In genomic region chr9:30732060-30732459, GRCh38 we compare ENCODE assay signal across 11 cellular contexts.
DNase-seq lines count a peak whose midpoint lies in the region; TF ChIP-seq lines count a peak whose summit lies in the region.
"Had no signal": no experiment of that assay in that cellular context is flagged by ENCODE, and none has a peak within 500 bp of the region (broad histone marks: within the 10 kb centered on the region; RNA-seq: fewer than 3 reads in every experiment).

No MANE protein-coding gene starts in this region.

- intact Hi-C loops in Caco-2 (cut with micrococcal nuclease; ENCODE audit: unreplicated experiment), result no loop called here
- intact Hi-C loops in A673 (cut with micrococcal nuclease; ENCODE audit: unreplicated experiment), result no loop called here

- POLR2A ChIA-PET in Caco-2 (lab: Charles Lee), result no interaction called here
- POLR2A ChIA-PET in A673 (lab: Charles Lee; ENCODE audit: low non-redundant PET), result no interaction called here

- DNase-seq in Caco-2 (peak; percentile 28 to 42), UCSD-AML1 (lab: John Stamatoyannopoulos, UW; ENCODE audit: unreplicated experiment) (peak; percentile 4), iPS-NIHi7 (ENCODE audit: extremely low spot score) (peak; percentile 15), OCI-M1 (lab: John Stamatoyannopoulos, UW) (no peak), A673 (ENCODE audit: low spot score) (no peak), hepatic stellate cell (ENCODE audit: low spot score) (no peak)
- DNase-seq: DMS 273 treated with DMSO at 0.1 percent for 48 hours, SHP77 treated with DMSO at 0.1 percent for 48 hours, T-helper 2 cell had no signal

- H3K27ac ChIP-seq in A673 (ENCODE audit: low read depth, low read length, poor library complexity, severe bottlenecking), result no peak overlapping the region
- H3K27ac ChIP-seq: BLaER1 had no signal

- H3K36me3 Mint-ChIP-seq in Caco-2 (ENCODE audit: insufficient read depth, unreplicated experiment), result no peaks in the 10 kb centered on the region

- BruUV-seq in Caco-2 (replicated peaks; lab: Mats Ljungman, UMichigan), result no TSS peak
- no TSS peak for BruUV-seq in A673 (replicated peaks; lab: Mats Ljungman, UMichigan)

- H3K4me3 Mint-ChIP-seq in Caco-2 (ENCODE audit: unreplicated experiment), result no peak overlapping the region

- H3K9me3 Mint-ChIP-seq in Caco-2 (ENCODE audit: unreplicated experiment), result no peaks in the 10 kb centered on the region

- H3K27ac Mint-ChIP-seq in Caco-2 (ENCODE audit: unreplicated experiment), result no peak overlapping the region

- no peaks in the 10 kb centered on the region for H3K4me1 Mint-ChIP-seq in Caco-2 (ENCODE audit: low read depth, unreplicated experiment)

- no peaks in the 10 kb centered on the region for H3K27me3 Mint-ChIP-seq in Caco-2 (ENCODE audit: insufficient read depth, unreplicated experiment)

- TF ChIP-seq CTCF in Caco-2 (IDR thresholded peaks at IDR 0.05; ENCODE audit: insufficient read depth in 1 of 2, low read depth in 1 of 2, low read length in 1 of 2, severe bottlenecking in 1 of 2, unreplicated experiment in 1 of 2) (peak in 1 of 2 experiments; percentile 38), GM12872 (IDR thresholded peaks at IDR 0.05; ENCODE audit: insufficient read depth, low read depth, low read length) (peak; percentile 18; the same call in 1 of the 3 replicates), A673 (conservative IDR thresholded peaks at IDR 0.05; ENCODE audit: low read depth, low read length) (no peak)

- CTCF ChIA-PET in Caco-2 (lab: Charles Lee), result interaction anchor here (1.2 kb wide), 1 partner anchor 15 kb away, joined by 3 read pairs; no protein-coding TSS in a partner anchor
- CTCF ChIA-PET in A673 (lab: Charles Lee), result no interaction called here

- H3K4me1 ChIP-seq in Caco-2, result no peaks in the 10 kb centered on the region
- no peaks in the 10 kb centered on the region for H3K4me1 ChIP-seq in A673 (ENCODE audit: insufficient read depth, low read length, poor library complexity, severe bottlenecking)
- H3K4me1 ChIP-seq: BLaER1 had no signal

- H3K9me3 ChIP-seq in Caco-2, result no peaks in the 10 kb centered on the region
- no peaks in the 10 kb centered on the region for H3K9me3 ChIP-seq in A673 (ENCODE audit: low read depth, low read length, poor library complexity, severe bottlenecking)
- H3K9me3 ChIP-seq: BLaER1 had no signal

- H3K36me3 ChIP-seq in Caco-2 (ENCODE audit: control insufficient read depth, insufficient read depth, low read length) (no peaks in the 10 kb centered on the region), A673 (ENCODE audit: insufficient read depth, low read length, poor library complexity, severe bottlenecking) (no peaks in the 10 kb centered on the region)
- H3K36me3 ChIP-seq: BLaER1 had no signal

- H3K27me3 ChIP-seq in Caco-2 (replicated peaks; ENCODE audit: control insufficient read depth, insufficient read depth, low read length) (no peaks in the 10 kb centered on the region), A673 (replicated peaks; ENCODE audit: insufficient read depth, low read depth, low read length, poor library complexity) (no peaks in the 10 kb centered on the region)
- H3K27me3 ChIP-seq: BLaER1 had no signal

- H3K4me3 ChIP-seq in Caco-2 (ENCODE audit: low read depth, low read length) (no peak overlapping the region), A673 (ENCODE audit: low read depth, low read length, poor library complexity, severe bottlenecking) (no peak overlapping the region)
- H3K4me3 ChIP-seq: BLaER1 had no signal

Comparison
In these comparisons a context has a peak if more than half of its experiments do, and no peak if none do; other contexts are left out.
1. DNase-seq: peak in Caco-2 (2 of 2), UCSD-AML1 (single experiment) and iPS-NIHi7 (single experiment); none in OCI-M1 (single experiment), A673 (single experiment) and hepatic stellate cell (single experiment).